8 cellular contexts compared by ENCODE assay signal in the genomic region with DNA sequence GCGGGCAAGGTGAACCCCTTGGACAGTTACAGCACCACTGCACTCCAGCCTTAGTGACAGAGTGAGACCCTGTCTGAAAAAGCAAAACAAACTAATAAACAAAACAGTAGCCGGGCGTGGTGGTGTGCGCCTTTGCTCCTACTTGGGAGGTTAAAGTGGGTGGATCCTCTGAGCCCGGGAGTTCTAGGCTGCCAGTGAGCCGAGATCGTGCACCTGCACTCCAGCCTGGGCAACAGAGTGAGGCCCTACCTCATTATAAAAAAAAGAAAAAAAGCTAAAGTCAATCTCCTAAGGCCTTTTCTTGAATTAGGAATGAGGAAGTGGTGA. TPM values are rescaled to one million over a fixed set of nuclear protein-coding genes. Genes with fewer than 3 reads are reported as not detected.
DNase-seq lines count a peak whose midpoint lies in the region; ATAC-seq and TF ChIP-seq lines count a peak whose summit lies in the region.

No MANE protein-coding gene starts in this region.

- TF ChIP-seq CTCF in mammary epithelial cell (conservative IDR thresholded peaks at IDR 0.05 in 1 of 2, IDR thresholded peaks at IDR 0.05 in 1 of 2; ENCODE audit: extremely low read depth in 1 of 2, insufficient read depth in 1 of 2, low read depth in 1 of 2, low read length in 2 of 2) = no peak
- no peak for TF ChIP-seq CTCF in neutrophil (IDR thresholded peaks at IDR 0.05)

- no peak for DNase-seq in mammary epithelial cell
- no peak for DNase-seq in stimulated activated CD4-positive, alpha-beta T cell treated with anti-CD3 and anti-CD28 coated beads, Interleukin-1b, Interleukin-23, amount 100 ng/mL, for 48 hours
- DNase-seq in DMS79 treated with DMSO at 0.1 percent for 48 hours (lab: John Stamatoyannopoulos, UW) = no peak
- DNase-seq in germinal center (ENCODE audit: low spot score) = no peak
- no peak for DNase-seq in GM03348 (ENCODE audit: low spot score)

- CTCF ChIA-PET in mammary epithelial cell (lab: Charles Lee; ENCODE audit: low non-redundant PET) = no interaction called here

- H4K20me1 ChIP-seq in mammary epithelial cell (ENCODE audit: insufficient read depth, low read length) = no peaks in the 10 kb centered on the region

- no peak overlapping the region for H3K9ac ChIP-seq in mammary epithelial cell (ENCODE audit: insufficient read depth, low read length)

- BruUV-seq in mammary epithelial cell (replicated peaks; lab: Mats Ljungman, UMichigan) = no TSS peak

- dilution Hi-C loops in mammary epithelial cell (cut with HindIII; ENCODE audit: low sequenced_read_pairs) = no loop called here

- H3K4me1 ChIP-seq in mammary epithelial cell (ENCODE audit: insufficient read depth, low read length) (peaks cover 22% of the 10 kb centered on the region), neutrophil (ENCODE audit: control insufficient read depth in 1 of 2, insufficient read depth in 1 of 2, low read depth in 1 of 2, low read length in 1 of 2) (peaks cover 20 to 22% of the 10 kb centered on the region in 2 experiments)

- H3K27me3 ChIP-seq in mammary epithelial cell (ENCODE audit: insufficient read depth, low read length) (no peaks in the 10 kb centered on the region), neutrophil (no peaks in the 10 kb centered on the region)

- intact Hi-C loops in mammary epithelial cell (cut with micrococcal nuclease) = no loop called here

- H3K4me3 ChIP-seq in mammary epithelial cell (replicated peaks in 1 of 3; ENCODE audit: insufficient read depth in 1 of 3, low read depth in 2 of 3, low read length in 3 of 3) = no peak overlapping the region
- peak overlapping the region; percentile 67 to 76 for H3K4me3 ChIP-seq in neutrophil (ENCODE audit: low read depth in 1 of 2, low read length in 1 of 2)

- ATAC-seq in GM18498 (IDR thresholded peaks at IDR 0.05; ENCODE audit: unreplicated experiment) (peak; percentile 25), HG03045 (IDR thresholded peaks at IDR 0.05; ENCODE audit: unreplicated experiment) (peak; percentile 18)

- 83% methylated on average over 6 of the region's 7 CpGs for WGBS in mammary epithelial cell (ENCODE audit: low coverage, missing lambda C conversion rate)

- no peak overlapping the region for H3K27ac ChIP-seq in mammary epithelial cell (ENCODE audit: insufficient read depth, low read depth, low read length)
- peak overlapping the region; percentile 96 for H3K27ac ChIP-seq in neutrophil

- H3K9me3 ChIP-seq in mammary epithelial cell (replicated peaks; ENCODE audit: insufficient read depth, low read length) (no peaks in the 10 kb centered on the region), neutrophil (no peaks in the 10 kb centered on the region)

- H2AFZ ChIP-seq in mammary epithelial cell (ENCODE audit: low read depth, low read length) = peak overlapping the region; percentile 100

- no peak overlapping the region for H3K4me2 ChIP-seq in mammary epithelial cell (ENCODE audit: insufficient read depth, low read depth, low read length)

- H3K36me3 ChIP-seq in mammary epithelial cell (ENCODE audit: insufficient read depth, low read length) = no peaks in the 10 kb centered on the region
- H3K36me3 ChIP-seq in neutrophil = no peaks in the 10 kb centered on the region

- in situ Hi-C loops in mammary epithelial cell (cut with MboI; ENCODE audit: low sequenced_read_pairs in 2 of 2) = no loop called here

- no peaks in the 10 kb centered on the region for H3K79me2 ChIP-seq in mammary epithelial cell (ENCODE audit: insufficient read depth, low read length)

RNA-seq across cellular contexts. Expression of gene SPTLC2, which starts 24.7 kb away (rescaled TPM):
- 10 to 100 TPM; 38.7 to 47.2 TPM for total RNA-seq in mammary epithelial cell
- polyA plus RNA-seq in mammary epithelial cell = 21.5 TPM
- polyA minus RNA-seq in mammary epithelial cell = 95.2 TPM

Comparison
In these comparisons a context has a peak if more than half of its experiments do, and no peak if none do; other contexts are left out.
1. H3K4me3 ChIP-seq: peak in neutrophil (2 of 2); none in mammary epithelial cell (0 of 3).